In the genomic region with DNA sequence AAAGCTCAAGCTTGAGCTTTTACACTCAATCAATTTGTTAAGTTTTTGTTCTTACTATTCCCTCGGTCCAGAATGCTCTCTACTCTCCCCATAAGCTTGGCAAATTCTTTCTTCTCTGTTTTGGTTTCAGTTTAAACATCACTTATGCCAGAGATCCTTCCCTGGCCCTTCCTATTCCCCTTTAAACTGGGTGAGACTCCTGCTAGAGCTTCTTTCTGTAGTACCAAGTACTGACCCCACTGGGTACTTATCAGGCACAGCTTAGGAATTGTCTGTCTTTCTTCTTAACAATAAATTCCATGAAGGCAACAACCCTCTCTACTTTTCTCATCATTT, we compare ENCODE assay signal across 24 cellular contexts.
DNase-seq lines count a peak whose midpoint lies in the region; ATAC-seq, FAIRE-seq and TF ChIP-seq lines count a peak whose summit lies in the region.
"Had no signal": no experiment of that assay in that cellular context is flagged by ENCODE, and none has a peak within 500 bp of the region (broad histone marks: within the 10 kb centered on the region; RNA-seq: fewer than 3 reads in every experiment).

No MANE protein-coding gene starts in this region.

- ATAC-seq in HG02840 (IDR thresholded peaks at IDR 0.05; ENCODE audit: low FRiP score, unreplicated experiment), result no peak
- ATAC-seq: activated CD4-positive, alpha-beta T cell treated with anti-CD3 and anti-CD28 coated beads for 36 hours; activated CD8-positive, alpha-beta memory T cell treated with anti-CD3 and anti-CD28 coated beads, Interleukin-2, amount 10 ng/mL, durations not matched to agents 7 days and 5 days; esophagus mucosa; naive thymus-derived CD4-positive, alpha-beta T cell had no signal

- no peak overlapping the region for H3K27ac Mint-ChIP-seq in HFFc6
- H3K27ac Mint-ChIP-seq: activated CD4-positive, alpha-beta T cell treated with anti-CD3 and anti-CD28 coated beads for 36 hours; activated CD8-positive, alpha-beta memory T cell treated with anti-CD3 and anti-CD28 coated beads, Interleukin-2, amount 10 ng/mL, durations not matched to agents 7 days and 5 days; activated T-helper 2 cell treated with anti-CD3 and anti-CD28 coated beads, Interferon-gamma antibody, Interleukin-2, Interleukin-4, amounts not matched to agents 10 μg/mL and 5 μg/mL and 100 μg/mL, durations not matched to agents 14 hours and 24 hours and 36 hours; naive thymus-derived CD4-positive, alpha-beta T cell had no signal

- H3K4me3 Mint-ChIP-seq in HFFc6, result peak overlapping the region; percentile 8; the same call in 1 of the 2 replicates
- H3K4me3 Mint-ChIP-seq: activated CD4-positive, alpha-beta T cell treated with anti-CD3 and anti-CD28 coated beads for 36 hours; activated CD8-positive, alpha-beta memory T cell treated with anti-CD3 and anti-CD28 coated beads, Interleukin-2, amount 10 ng/mL, durations not matched to agents 7 days and 5 days; CD8-positive, alpha-beta memory T cell; naive thymus-derived CD4-positive, alpha-beta T cell had no signal

- intact Hi-C loops in mammary epithelial cell (cut with micrococcal nuclease), result no loop called here

- H3K27ac ChIP-seq in mammary epithelial cell (ENCODE audit: insufficient read depth, low read depth, low read length), result no peak overlapping the region
- H3K27ac ChIP-seq in muscle layer of colon (ENCODE audit: low read depth, low read length), result peak overlapping the region; percentile 14
- peak overlapping the region; percentile 42 for H3K27ac ChIP-seq in stomach smooth muscle (ENCODE audit: low read length)
- H3K27ac ChIP-seq in brain microvascular endothelial cell, result no peak overlapping the region

- no peak for FAIRE-seq in HTR-8/SVneo (lab: Jason Lieb, UNC)

- H3K27me3 ChIP-seq in mammary epithelial cell (ENCODE audit: insufficient read depth, low read length) (no peaks in the 10 kb centered on the region), muscle layer of colon (ENCODE audit: control insufficient read depth in 1 of 2, insufficient read depth in 2 of 2, low read length in 2 of 2) (no peaks in the 10 kb centered on the region), stomach smooth muscle (ENCODE audit: control insufficient read depth in 1 of 2, insufficient read depth in 2 of 2, low read length in 2 of 2) (no peaks in the 10 kb centered on the region), brain microvascular endothelial cell (replicated peaks) (no peaks in the 10 kb centered on the region)

- H2AFZ ChIP-seq in mammary epithelial cell (ENCODE audit: low read depth, low read length), result peak overlapping the region; percentile 62

- peaks cover 29% of the 10 kb centered on the region for H3K4me1 Mint-ChIP-seq in HFFc6 (ENCODE audit: low read depth)
- H3K4me1 Mint-ChIP-seq: activated CD4-positive, alpha-beta T cell treated with anti-CD3 and anti-CD28 coated beads for 36 hours; activated CD8-positive, alpha-beta memory T cell treated with anti-CD3 and anti-CD28 coated beads, Interleukin-2, amount 10 ng/mL, durations not matched to agents 7 days and 5 days; CD8-positive, alpha-beta memory T cell; naive thymus-derived CD4-positive, alpha-beta T cell had no signal

- H3K4me2 ChIP-seq in mammary epithelial cell (ENCODE audit: insufficient read depth, low read depth, low read length), result no peak overlapping the region

- H3K9ac ChIP-seq in mammary epithelial cell (ENCODE audit: insufficient read depth, low read length), result no peak overlapping the region
- no peak overlapping the region for H3K9ac ChIP-seq in muscle layer of colon (ENCODE audit: low read length)
- peak overlapping the region in 1 of 2 donors; percentile 8 for H3K9ac ChIP-seq in stomach smooth muscle (ENCODE audit: low read length in 2 of 2)

- WGBS in mammary epithelial cell (ENCODE audit: low coverage, missing lambda C conversion rate), result 57% methylated on average over 1 of the region's 1 CpG

- H3K9me3 ChIP-seq in mammary epithelial cell (replicated peaks; ENCODE audit: insufficient read depth, low read length), result no peaks in the 10 kb centered on the region
- H3K9me3 ChIP-seq in muscle layer of colon (ENCODE audit: low read length), result no peaks in the 10 kb centered on the region
- no peaks in the 10 kb centered on the region for H3K9me3 ChIP-seq in stomach smooth muscle (ENCODE audit: control insufficient read depth in 2 of 2, low read length in 2 of 2)

- DNase-seq in HFFc6 (no peak), mammary epithelial cell (no peak), brain microvascular endothelial cell (no peak), HTR-8/SVneo (ENCODE audit: insufficient read length, low spot score) (no peak)
- no peak for DNase-seq in stimulated activated naive CD4-positive, alpha-beta T cell (lab: John Stamatoyannopoulos, UW)
- DNase-seq: activated CD4-positive, alpha-beta T cell treated with anti-CD3 and anti-CD28 coated beads for 36 hours; activated CD8-positive, alpha-beta memory T cell treated with anti-CD3 and anti-CD28 coated beads, Interleukin-2, amount 10 ng/mL, durations not matched to agents 7 days and 5 days; CD8-positive, alpha-beta memory T cell; central memory CD4-positive, alpha-beta T cell; DMS79; effector CD4-positive, alpha-beta T cell; glutamatergic neuron; Kasumi-1; naive thymus-derived CD4-positive, alpha-beta T cell; NCI-H1105 treated with DMSO at 0.1 percent for 48 hours; NCI-H2107; NCI-H510A; RPMI8226 had no signal

- H3K36me3 ChIP-seq in mammary epithelial cell (ENCODE audit: insufficient read depth, low read length) (no peaks in the 10 kb centered on the region), muscle layer of colon (ENCODE audit: insufficient read depth, low read length) (no peaks in the 10 kb centered on the region), stomach smooth muscle (ENCODE audit: control insufficient read depth in 2 of 2, insufficient read depth in 2 of 2, low read length in 2 of 2) (no peaks in the 10 kb centered on the region), brain microvascular endothelial cell (replicated peaks) (no peaks in the 10 kb centered on the region)

- H4K20me1 ChIP-seq in mammary epithelial cell (ENCODE audit: insufficient read depth, low read length), result no peaks in the 10 kb centered on the region

- H3K4me3 ChIP-seq in mammary epithelial cell (replicated peaks in 1 of 3; ENCODE audit: insufficient read depth in 1 of 3, low read depth in 2 of 3, low read length in 3 of 3), result no peak overlapping the region
- H3K4me3 ChIP-seq in muscle layer of colon (ENCODE audit: low read depth in 1 of 2, low read length in 2 of 2), result peak overlapping the region in 1 of 2 donors; percentile 11
- peak overlapping the region in 1 of 2 donors; percentile 30 for H3K4me3 ChIP-seq in stomach smooth muscle (ENCODE audit: low read length in 2 of 2)
- H3K4me3 ChIP-seq in brain microvascular endothelial cell (ENCODE audit: low read depth, low read length), result no peak overlapping the region
- H3K4me3 ChIP-seq: lung had no signal

- dilution Hi-C loops in mammary epithelial cell (cut with HindIII; ENCODE audit: low sequenced_read_pairs), result no loop called here

- no peak for TF ChIP-seq CTCF in HFFc6 (IDR thresholded peaks at IDR 0.05)
- no peak for TF ChIP-seq CTCF in mammary epithelial cell (conservative IDR thresholded peaks at IDR 0.05 in 1 of 2, IDR thresholded peaks at IDR 0.05 in 1 of 2; ENCODE audit: extremely low read depth in 1 of 2, insufficient read depth in 1 of 2, low read depth in 1 of 2, low read length in 2 of 2)
- TF ChIP-seq CTCF in brain microvascular endothelial cell (IDR thresholded peaks at IDR 0.05; ENCODE audit: low read depth, low read length, missing control alignments), result no peak

- in situ Hi-C loops in mammary epithelial cell (cut with MboI; ENCODE audit: low sequenced_read_pairs in 2 of 2) (no loop called here), brain microvascular endothelial cell (cut with HindIII; ENCODE audit: low pct_ligation_motif_present, low sequenced_read_pairs) (no loop called here)

- H3K27me3 Mint-ChIP-seq in HFFc6 (ENCODE audit: insufficient read depth), result no peaks in the 10 kb centered on the region
- H3K27me3 Mint-ChIP-seq: activated CD4-positive, alpha-beta T cell treated with anti-CD3 and anti-CD28 coated beads for 36 hours had no signal

- H3K79me2 ChIP-seq in mammary epithelial cell (ENCODE audit: insufficient read depth, low read length), result no peaks in the 10 kb centered on the region

- CTCF ChIA-PET in mammary epithelial cell (lab: Charles Lee; ENCODE audit: low non-redundant PET), result no interaction called here

- H3K9me3 Mint-ChIP-seq in HFFc6, result no peaks in the 10 kb centered on the region
- H3K9me3 Mint-ChIP-seq: activated T-helper 2 cell treated with anti-CD3 and anti-CD28 coated beads, Interferon-gamma antibody, Interleukin-2, Interleukin-4, amounts not matched to agents 10 μg/mL and 5 μg/mL and 100 μg/mL, durations not matched to agents 14 hours and 24 hours and 36 hours; CD8-positive, alpha-beta memory T cell had no signal

- no TSS peak for BruUV-seq in mammary epithelial cell (replicated peaks; lab: Mats Ljungman, UMichigan)

- H3K36me3 Mint-ChIP-seq in HFFc6 (ENCODE audit: low read depth), result no peaks in the 10 kb centered on the region
- H3K36me3 Mint-ChIP-seq: activated CD8-positive, alpha-beta memory T cell treated with anti-CD3 and anti-CD28 coated beads, Interleukin-2, amount 10 ng/mL, durations not matched to agents 7 days and 5 days; CD8-positive, alpha-beta memory T cell; naive thymus-derived CD4-positive, alpha-beta T cell had no signal

- H3K4me1 ChIP-seq in mammary epithelial cell (ENCODE audit: insufficient read depth, low read length) (no peaks in the 10 kb centered on the region), muscle layer of colon (ENCODE audit: insufficient read depth, low read length) (no peaks in the 10 kb centered on the region), stomach smooth muscle (ENCODE audit: control insufficient read depth, insufficient read depth, low read length) (peaks cover 5% of the 10 kb centered on the region)

Comparison
In these comparisons a context has a peak if more than half of its experiments do, and no peak if none do; other contexts are left out.
1. H3K27ac ChIP-seq: peak in muscle layer of colon (single experiment) and stomach smooth muscle (single experiment); none in mammary epithelial cell (single experiment) and brain microvascular endothelial cell (single experiment).